Comparison of ENCODE assay signal across 6 cellular contexts in genomic region chr11:78300108-78300507, GRCh38.
"Had no signal": no experiment of that assay in that cellular context is flagged by ENCODE, and none has a peak within 500 bp of the region (broad histone marks: within the 10 kb centered on the region; RNA-seq: fewer than 3 reads in every experiment).

No MANE protein-coding gene starts in this region.

- H3K27me3 Mint-ChIP-seq: IgD-negative memory B cell had no signal

- H3K4me2 ChIP-seq: GM23338 had no signal

- DNase-seq: H9, HCEC 1CT had no signal

- H3K9me3 Mint-ChIP-seq: GM23338, H9 had no signal

- H3K27ac ChIP-seq: HL-60 had no signal

- H2AFZ ChIP-seq: GM23338 had no signal

- H3K4me3 ChIP-seq: GM23338 had no signal

- ATAC-seq: GM23338, HepG2 had no signal

- H3K4me3 Mint-ChIP-seq: GM23338, H9, IgD-negative memory B cell had no signal

- H3K27ac Mint-ChIP-seq: GM23338, H9, IgD-negative memory B cell had no signal
